Comparison of ENCODE assay signal across 1 cellular context in the genomic region with DNA sequence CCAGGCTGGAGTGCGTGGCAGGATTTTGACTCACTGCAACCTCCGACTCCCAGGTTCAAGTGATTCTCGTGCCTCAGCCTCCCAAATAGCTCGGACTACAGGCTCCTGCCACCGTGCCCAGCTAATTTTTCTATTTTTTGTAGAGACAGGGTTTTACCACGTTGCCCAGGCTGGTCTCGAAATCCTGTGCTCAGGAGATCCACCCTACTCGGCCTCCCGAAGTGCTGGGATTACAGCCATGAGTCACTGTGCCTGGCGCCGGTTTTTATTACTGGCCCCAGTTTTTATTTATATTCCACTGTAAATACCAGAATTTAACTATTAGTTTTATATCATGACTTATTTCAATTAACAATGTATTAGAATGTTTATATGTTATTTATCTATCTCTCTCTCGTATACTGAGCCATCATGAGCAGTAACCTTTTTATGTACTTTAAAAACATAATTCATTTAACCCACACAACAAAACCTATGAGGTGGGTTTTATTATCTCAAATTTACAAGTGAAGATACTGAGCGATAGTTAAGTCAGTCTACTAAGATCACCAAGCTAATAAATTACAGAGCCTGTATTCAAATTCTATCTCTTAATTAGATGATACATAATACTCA.
TF ChIP-seq lines count a peak whose summit lies in the region.

No MANE protein-coding gene starts in this region.

TF ChIP-seq in HCT116, 20 proteins besides CTCF, POLR2A, EP300 and RAD21:
- TF ChIP-seq YY1 (IDR thresholded peaks at IDR 0.05; ENCODE audit: extremely low read depth, insufficient replicate concordance, low read depth, low read length): no peak
- TF ChIP-seq EGR1 (IDR thresholded peaks at IDR 0.05; ENCODE audit: low read depth): no peak
- TF ChIP-seq CEBPB (IDR thresholded peaks at IDR 0.05; ENCODE audit: low read depth): no peak
- TF ChIP-seq ZFX (IDR thresholded peaks at IDR 0.05): no peak
- no peak for TF ChIP-seq POLR2AphosphoS5 (IDR thresholded peaks at IDR 0.05; ENCODE audit: low read depth, low read length)
- TF ChIP-seq ELF1 (IDR thresholded peaks at IDR 0.05; ENCODE audit: borderline replicate concordance, low read depth): no peak
- TF ChIP-seq FOSL1 (IDR thresholded peaks at IDR 0.05; ENCODE audit: low read depth): peak; percentile 58; the same call in 1 of the 2 replicates
- TF ChIP-seq, protein P1, sequence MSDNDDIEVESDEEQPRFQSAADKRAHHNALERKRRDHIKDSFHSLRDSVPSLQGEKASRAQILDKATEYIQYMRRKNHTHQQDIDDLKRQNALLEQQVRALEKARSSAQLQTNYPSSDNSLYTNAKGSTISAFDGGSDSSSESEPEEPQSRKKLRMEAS (IDR thresholded peaks at IDR 0.05): peak; percentile 50; the same call in 1 of the 2 replicates
- no peak for TF ChIP-seq SP1 (IDR thresholded peaks at IDR 0.05; ENCODE audit: low read depth)
- TF ChIP-seq EZH2 (IDR thresholded peaks at IDR 0.05): no peak
- no peak for TF ChIP-seq SIN3A (IDR thresholded peaks at IDR 0.05; ENCODE audit: low read depth)
- TF ChIP-seq JUND (IDR thresholded peaks at IDR 0.05): peak; percentile 59
- no peak for TF ChIP-seq EZH2phosphoT487 (IDR thresholded peaks at IDR 0.05; ENCODE audit: borderline replicate concordance)
- no peak for TF ChIP-seq TCF7L2 (IDR thresholded peaks at IDR 0.05; ENCODE audit: borderline replicate concordance, extremely low read depth, insufficient read depth, insufficient read length)
- no peak for TF ChIP-seq SRF (IDR thresholded peaks at IDR 0.05; ENCODE audit: low read depth)
- TF ChIP-seq, protein P2, sequence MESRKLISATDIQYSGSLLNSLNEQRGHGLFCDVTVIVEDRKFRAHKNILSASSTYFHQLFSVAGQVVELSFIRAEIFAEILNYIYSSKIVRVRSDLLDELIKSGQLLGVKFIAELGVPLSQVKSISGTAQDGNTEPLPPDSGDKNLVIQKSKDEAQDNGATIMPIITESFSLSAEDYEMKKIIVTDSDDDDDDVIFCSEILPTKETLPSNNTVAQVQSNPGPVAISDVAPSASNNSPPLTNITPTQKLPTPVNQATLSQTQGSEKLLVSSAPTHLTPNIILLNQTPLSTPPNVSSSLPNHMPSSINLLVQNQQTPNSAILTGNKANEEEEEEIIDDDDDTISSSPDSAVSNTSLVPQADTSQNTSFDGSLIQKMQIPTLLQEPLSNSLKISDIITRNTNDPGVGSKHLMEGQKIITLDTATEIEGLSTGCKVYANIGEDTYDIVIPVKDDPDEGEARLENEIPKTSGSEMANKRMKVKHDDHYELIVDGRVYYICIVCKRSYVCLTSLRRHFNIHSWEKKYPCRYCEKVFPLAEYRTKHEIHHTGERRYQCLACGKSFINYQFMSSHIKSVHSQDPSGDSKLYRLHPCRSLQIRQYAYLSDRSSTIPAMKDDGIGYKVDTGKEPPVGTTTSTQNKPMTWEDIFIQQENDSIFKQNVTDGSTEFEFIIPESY (IDR thresholded peaks at IDR 0.05; ENCODE audit: extremely low read depth, insufficient replicate concordance, low read length): no peak
- no peak for TF ChIP-seq ZNF274 (IDR thresholded peaks at IDR 0.05; ENCODE audit: low read depth, low read length)
